ENCODE assay signal across 9 cellular contexts in genomic region chr1:186183219-186183618, GRCh38.
A peak's percentile ranks its signal among the peaks of the same experiment; 100 is the strongest.
DNase-seq lines count a peak whose midpoint lies in the region; ATAC-seq and TF ChIP-seq lines count a peak whose summit lies in the region.
"Had no signal": no experiment of that assay in that cellular context is flagged by ENCODE, and none has a peak within 500 bp of the region (broad histone marks: within the 10 kb centered on the region; RNA-seq: fewer than 3 reads in every experiment).

No MANE protein-coding gene starts in this region.

- H3K36me3 ChIP-seq in GM06990 (ENCODE audit: control insufficient read depth, insufficient read depth, low read length) (no peaks in the 10 kb centered on the region), IMR-90 (ENCODE audit: control insufficient read depth, insufficient read depth, low read length) (no peaks in the 10 kb centered on the region)

- H4K5ac ChIP-seq in IMR-90 (ENCODE audit: low read depth, low read length) = no peak overlapping the region

- no TSS peak for BruUV-seq in IMR-90 (replicated peaks; lab: Mats Ljungman, UMichigan)

- no peak overlapping the region for H2BK5ac ChIP-seq in IMR-90 (ENCODE audit: low read depth, low read length, poor library complexity, severe bottlenecking)

- dilution Hi-C loops in IMR-90 (cut with HindIII; ENCODE audit: low sequenced_read_pairs, unreplicated experiment) = no loop called here

- no peak overlapping the region for H3K27ac ChIP-seq in IMR-90 (ENCODE audit: insufficient read depth, low read length)

- in situ Hi-C loops in IMR-90 (cut with MboI; ENCODE audit: low sequenced_read_pairs) = no loop called here

- H3K9me3 Mint-ChIP-seq in nephron progenitor cell = no peaks in the 10 kb centered on the region
- H3K9me3 Mint-ChIP-seq: stimulated activated naive CD8-positive, alpha-beta T cell treated with anti-CD3 and anti-CD28 coated beads, Interleukin-15, Interleukin-2, amounts not matched to agents 100 ng/mL and 50 ng/mL, for 24 hours had no signal

- H3K4me3 ChIP-seq in GM06990 (replicated peaks; ENCODE audit: low read depth, low read length) (no peak overlapping the region), IMR-90 (ENCODE audit: insufficient read depth, low read depth, low read length) (no peak overlapping the region)

- no peak overlapping the region for H3K4me3 Mint-ChIP-seq in nephron progenitor cell
- H3K4me3 Mint-ChIP-seq: stimulated activated naive CD8-positive, alpha-beta T cell treated with anti-CD3 and anti-CD28 coated beads, Interleukin-15, Interleukin-2, amounts not matched to agents 100 ng/mL and 50 ng/mL, for 24 hours had no signal

- no peak overlapping the region for H3K27ac Mint-ChIP-seq in nephron progenitor cell
- H3K27ac Mint-ChIP-seq: stimulated activated naive CD8-positive, alpha-beta T cell treated with anti-CD3 and anti-CD28 coated beads, Interleukin-15, Interleukin-2, amounts not matched to agents 100 ng/mL and 50 ng/mL, for 24 hours had no signal

- no peaks in the 10 kb centered on the region for H4K20me1 ChIP-seq in IMR-90 (ENCODE audit: insufficient read depth, low read length)

- H2BK15ac ChIP-seq in IMR-90 (ENCODE audit: low read depth, low read length) = no peak overlapping the region

- no peak overlapping the region for H3K18ac ChIP-seq in IMR-90 (ENCODE audit: low read depth, low read length)

- H3K36me3 Mint-ChIP-seq in nephron progenitor cell (ENCODE audit: low read depth) = peaks cover 38% of the 10 kb centered on the region

- ATAC-seq in GM21576 (IDR thresholded peaks at IDR 0.05; ENCODE audit: unreplicated experiment) (peak; percentile 60), IMR-90 (ENCODE audit: low read depth) (no peak)

- peaks cover 8% of the 10 kb centered on the region for H3K9me1 ChIP-seq in IMR-90 (ENCODE audit: insufficient read depth, low read length)

- DNase-seq in GM06990 (ENCODE audit: extremely low read depth, insufficient read length) (peak; percentile 14), IMR-90 (peak; percentile 58), fibroblast of the conjunctiva (ENCODE audit: low read depth) (peak; percentile 54), NCI-H2196 (lab: John Stamatoyannopoulos, UW; ENCODE audit: unreplicated experiment) (no peak), NCI-H187 treated with DMSO at 0.1 percent for 48 hours (lab: John Stamatoyannopoulos, UW) (no peak), medulla oblongata (ENCODE audit: extremely low spot score) (no peak), nephron progenitor cell (no peak)

- CTCF ChIA-PET in IMR-90 (lab: Yijun Ruan, JAX) = no interaction called here

- peak overlapping the region; percentile 73; the same call in 1 of the 2 replicates for H3K23ac ChIP-seq in IMR-90 (ENCODE audit: low read depth, low read length)

- H3K27me3 ChIP-seq in GM06990 (replicated peaks; ENCODE audit: control insufficient read depth, insufficient read depth, low read length) = no peaks in the 10 kb centered on the region
- no peaks in the 10 kb centered on the region for H3K27me3 ChIP-seq in IMR-90 (ENCODE audit: control insufficient read depth, insufficient read depth, low read length)

- H3K4me2 ChIP-seq in IMR-90 (ENCODE audit: low read depth, low read length) = no peak overlapping the region; the same call in 1 of the 2 replicates

- TF ChIP-seq CTCF in GM06990 (IDR thresholded peaks at IDR 0.05; ENCODE audit: insufficient read depth, low read length, poor library complexity, severe bottlenecking) (no peak), IMR-90 (conservative IDR thresholded peaks at IDR 0.05; ENCODE audit: low read depth, low read length) (no peak), nephron progenitor cell (IDR thresholded peaks at IDR 0.05) (no peak)

- no peaks in the 10 kb centered on the region for H3K79me1 ChIP-seq in IMR-90 (ENCODE audit: low read depth in 1 of 2, low read length in 2 of 2)

- H2BK20ac ChIP-seq in IMR-90 (ENCODE audit: low read depth, low read length) = no peak overlapping the region

- intact Hi-C loops in IMR-90 (cut with micrococcal nuclease) = no loop called here

- H3K9me3 ChIP-seq in IMR-90 (ENCODE audit: control insufficient read depth, insufficient read depth, low read length) = no peaks in the 10 kb centered on the region

- no peak overlapping the region for H2AK5ac ChIP-seq in IMR-90 (ENCODE audit: low read depth, low read length)

- H4K91ac ChIP-seq in IMR-90 (ENCODE audit: insufficient read depth, low read depth, low read length) = no peak overlapping the region

- POLR2A ChIA-PET in IMR-90 (lab: Charles Lee; ENCODE audit: unreplicated experiment) = no interaction called here

- H2AK9ac ChIP-seq in IMR-90 (replicated peaks; ENCODE audit: low read depth, low read length, poor library complexity) = no peak overlapping the region

- WGBS in IMR-90 (ENCODE audit: extremely low coverage in 2 of 2, insufficient read length in 1 of 2), 2 experiments = no CpG with 5 or more reads among the region's 1 CpG

- H3K14ac ChIP-seq in IMR-90 (replicated peaks; ENCODE audit: low read depth, low read length) = 0 out of 2 replicates have a peak overlapping the region, but pooled peaks have one; percentile 42

- H3K4me1 Mint-ChIP-seq in nephron progenitor cell = no peaks in the 10 kb centered on the region

- H3K9ac ChIP-seq in IMR-90 (ENCODE audit: low read depth, low read length) = no peak overlapping the region

- H3K56ac ChIP-seq in IMR-90 (ENCODE audit: extremely low read depth, insufficient read depth, low read length) = no peak overlapping the region

- H2AFZ ChIP-seq in IMR-90 (replicated peaks; ENCODE audit: low read length, poor library complexity) = peak overlapping the region; percentile 77

- 0 out of 2 replicates have a peak overlapping the region, but pooled peaks have one; percentile 18 for H2BK120ac ChIP-seq in IMR-90 (ENCODE audit: low read depth, low read length)

- H3K4me1 ChIP-seq in IMR-90 (ENCODE audit: control insufficient read depth, insufficient read depth, low read length) = peaks cover 13% of the 10 kb centered on the region

- TF ChIP-seq POLR2A in IMR-90 (IDR thresholded peaks at IDR 0.05; ENCODE audit: low read depth, low read length) = no peak

- H4K8ac ChIP-seq in IMR-90 (ENCODE audit: low read depth in 2 of 2, low read length in 2 of 2) = no peak overlapping the region

- no peak for TF ChIP-seq RAD21 in IMR-90 (IDR thresholded peaks at IDR 0.05; ENCODE audit: low read length)

- no peaks in the 10 kb centered on the region for H3K27me3 Mint-ChIP-seq in nephron progenitor cell (ENCODE audit: low read depth, poor library complexity)

- H3K4ac ChIP-seq in IMR-90 (ENCODE audit: low read depth, low read length) = no peak overlapping the region; the same call in 1 of the 2 replicates

TF ChIP-seq in IMR-90, 13 proteins besides CTCF, POLR2A, EP300 and RAD21:
- TF ChIP-seq CEBPB (IDR thresholded peaks at IDR 0.05; ENCODE audit: low read depth, low read length) = peak; percentile 63; the same call in 1 of the 2 replicates
- peak; percentile 67 for TF ChIP-seq USF2 (IDR thresholded peaks at IDR 0.05; ENCODE audit: low read depth, low read length)
- TF ChIP-seq MAZ (IDR thresholded peaks at IDR 0.05; ENCODE audit: borderline replicate concordance, low read depth, low read length) = peak; percentile 82
- no peak for TF ChIP-seq MXI1 (IDR thresholded peaks at IDR 0.05; ENCODE audit: borderline replicate concordance, low read depth, low read length)

Comparison
In these comparisons a context has a peak if more than half of its experiments do, and no peak if none do; other contexts are left out.
1. DNase-seq: peak in GM06990 (single experiment), IMR-90 (single experiment) and fibroblast of the conjunctiva (single experiment); none in NCI-H2196 (single experiment), NCI-H187 treated with DMSO at 0.1 percent for 48 hours (single experiment), medulla oblongata (single experiment) and nephron progenitor cell (single experiment).